ENCODE assay signal across 24 cellular contexts in the genomic region with DNA sequence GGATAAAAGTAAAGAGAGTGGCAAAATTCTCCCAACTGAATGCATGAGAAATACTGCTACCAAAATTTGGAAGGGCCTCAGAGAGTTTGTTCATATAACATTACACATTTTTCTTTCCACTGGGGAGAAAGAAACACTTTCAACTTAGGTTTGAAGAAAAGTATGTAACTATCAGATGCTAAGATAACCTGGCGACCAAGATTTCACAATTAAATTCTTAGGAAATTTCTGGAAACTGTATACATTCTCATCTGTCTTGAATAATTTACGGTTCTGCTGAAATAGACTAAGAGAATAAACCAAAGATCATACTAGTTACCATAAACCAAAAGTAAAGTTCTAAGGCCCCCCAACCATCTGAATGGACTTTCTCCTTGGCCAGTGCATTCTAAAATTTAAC.
"Had no signal": no experiment of that assay in that cellular context is flagged by ENCODE, and none has a peak within 500 bp of the region (broad histone marks: within the 10 kb centered on the region; RNA-seq: fewer than 3 reads in every experiment).

No MANE protein-coding gene starts in this region.

- ATAC-seq: natural killer cell; psoas muscle; right cardiac atrium; right lobe of liver; stimulated activated effector memory CD8-positive, alpha-beta T cell treated with anti-CD3 and anti-CD28 coated beads, Interleukin-12 subunit alpha, Interleukin-12 subunit beta, amount 100 ng/mL, for 72 hours; stimulated activated naive B cell treated with anti-CD40 and anti-IgM and Interleukin-4, amounts not matched to agents 10 μg/mL and 1 μg/mL and 100 μg/mL, for 72 hours; upper lobe of right lung had no signal

- H3K36me3 ChIP-seq: neural progenitor cell, ovary, right lobe of liver, sigmoid colon, stomach, tibial artery, transverse colon, upper lobe of right lung, uterus had no signal

- H3K4me3 ChIP-seq: neural progenitor cell, ovary, psoas muscle, right lobe of liver, sigmoid colon, stomach, testis, tibial artery, transverse colon, upper lobe of right lung, uterus had no signal

- H3K4me1 ChIP-seq: neural progenitor cell, parathyroid adenoma, psoas muscle, right lobe of liver, sigmoid colon, stomach, testis, tibial artery, transverse colon, upper lobe of right lung, uterus had no signal

- H3K9me3 ChIP-seq: ovary, psoas muscle, right lobe of liver, sigmoid colon, stomach, testis, tibial artery, transverse colon, upper lobe of right lung, uterus had no signal

- H3K79me2 ChIP-seq: parathyroid adenoma had no signal

- H3K4me2 ChIP-seq: neural progenitor cell had no signal

- H3K27me3 ChIP-seq: neural progenitor cell, ovary, right lobe of liver, sigmoid colon, stomach, testis, tibial artery, transverse colon, upper lobe of right lung, uterus had no signal

- H3K27ac ChIP-seq: neural progenitor cell, ovary, parathyroid adenoma, psoas muscle, right lobe of liver, sigmoid colon, stomach, testis, tibial artery, transverse colon, upper lobe of right lung, uterus had no signal

- H3K9ac ChIP-seq: neural progenitor cell, parathyroid adenoma had no signal

- DNase-seq: natural killer cell; occipital lobe; ovary; posterior cingulate gyrus; psoas muscle; right cardiac atrium; right lobe of liver; sigmoid colon; small intestine; stimulated activated CD4-positive, alpha-beta T cell treated with anti-CD3 and anti-CD28 coated beads, Interleukin-15, amount 100 ng/mL, for 24 hours; stimulated activated CD4-positive, alpha-beta T cell treated with anti-CD3 and anti-CD28 coated beads, Interleukin-2, amount 100 ng/mL, for 24 hours; stimulated activated CD4-positive, alpha-beta T cell treated with anti-CD3 and anti-CD28 coated beads, Interleukin-2, amount 100 ng/mL, for 48 hours; stimulated activated CD4-positive, alpha-beta T cell treated with anti-CD3 and anti-CD28 coated beads, Interleukin-4, amount 100 ng/mL, for 24 hours; stimulated activated naive B cell treated with anti-CD40 and anti-IgM and Interleukin-4, amounts not matched to agents 10 μg/mL and 1 μg/mL and 100 μg/mL, for 72 hours; stimulated activated naive CD4-positive, alpha-beta T cell treated with Interleukin-2 at 50 U/mL for 16 hours; stomach; testis; tibial artery; transverse colon; upper lobe of right lung; uterus had no signal
